In the genomic region with DNA sequence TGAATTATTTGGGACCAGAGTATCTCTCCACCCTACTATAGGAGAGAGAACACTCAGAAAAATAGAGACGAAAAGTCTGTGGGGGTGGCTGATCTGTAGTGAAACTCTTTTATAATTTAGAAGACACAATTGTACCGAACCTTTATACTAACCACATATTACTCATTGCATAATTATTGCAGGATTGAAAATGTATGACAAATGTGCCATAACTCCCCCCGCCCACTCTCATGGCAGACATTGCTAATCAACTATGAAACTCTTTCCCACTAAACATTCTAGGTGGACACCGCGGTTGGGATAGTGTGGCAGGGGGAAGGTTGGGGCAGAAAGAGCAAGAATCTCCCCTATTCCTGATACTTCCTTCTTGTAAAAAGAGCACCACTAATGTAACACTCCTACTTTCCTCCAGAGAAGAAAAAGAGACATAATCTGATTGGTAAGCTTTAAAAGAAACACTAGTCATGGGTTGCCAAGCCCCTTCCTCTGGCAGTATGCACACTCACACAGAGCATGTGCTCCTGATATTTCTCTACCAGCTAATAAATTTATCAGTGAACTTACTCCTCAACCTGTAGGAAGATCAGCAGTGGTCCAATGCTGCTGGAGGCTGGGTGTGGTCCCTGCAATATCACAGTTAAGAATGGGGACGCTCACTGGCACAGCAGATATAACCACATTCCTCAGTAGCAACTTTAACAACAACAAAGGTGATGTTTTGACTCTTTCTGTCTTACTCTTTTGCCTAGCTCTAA, we compare ENCODE assay signal across 10 cellular contexts. TPM values are rescaled to one million over a fixed set of nuclear protein-coding genes. Genes with fewer than 3 reads are reported as not detected.
DNase-seq lines count a peak whose midpoint lies in the region; ATAC-seq, FAIRE-seq and TF ChIP-seq lines count a peak whose summit lies in the region.
"Had no signal": no experiment of that assay in that cellular context is flagged by ENCODE, and none has a peak within 500 bp of the region (broad histone marks: within the 10 kb centered on the region; RNA-seq: fewer than 3 reads in every experiment).

No MANE protein-coding gene starts in this region.

- H3K9me2 ChIP-seq in PC-9 (ENCODE audit: insufficient read depth): no peaks in the 10 kb centered on the region; the same call in 1 of the 2 replicates

- H3F3A ChIP-seq in PC-9 (ENCODE audit: insufficient read depth, low read depth): no peaks in the 10 kb centered on the region

- H3K27me3 ChIP-seq in SJSA1 (replicated peaks) (no peaks in the 10 kb centered on the region), bronchial epithelial cell (ENCODE audit: control insufficient read depth, insufficient read depth, low read length) (no peaks in the 10 kb centered on the region), gastroesophageal sphincter (no peaks in the 10 kb centered on the region), PC-9 (ENCODE audit: insufficient read depth, low read depth) (no peaks in the 10 kb centered on the region)

- FAIRE-seq in bronchial epithelial cell (lab: Jason Lieb, UNC): no peak

- no peaks in the 10 kb centered on the region for H4K20me1 ChIP-seq in PC-9 (ENCODE audit: insufficient read depth)

- POLR2A ChIA-PET in PC-9 (lab: Charles Lee; ENCODE audit: unreplicated experiment): interaction anchor here (0.6 kb wide), 1 partner anchor 1599 kb away, joined by 4 read pairs; no protein-coding TSS in a partner anchor

- H3K4me1 Mint-ChIP-seq in stimulated activated memory B cell treated with anti-CD40 and anti-IgM and Interleukin-4, amounts not matched to agents 10 μg/mL and 1 μg/mL and 100 μg/mL, for 72 hours: peaks cover 24% of the 10 kb centered on the region

- peak; percentile 50 for ATAC-seq in stimulated activated memory B cell treated with anti-CD40 and anti-IgM and Interleukin-4, amounts not matched to agents 10 μg/mL and 1 μg/mL and 100 μg/mL, for 72 hours
- ATAC-seq in gastroesophageal sphincter: no peak

- DNase-seq in activated T-cell treated with anti-CD3 and anti-CD28 coated beads for 48 hours (ENCODE audit: low read depth) (peak; percentile 47), activated T-cell treated with anti-CD3 and anti-CD28 coated beads for 4 hours (no peak), SJSA1 (ENCODE audit: low read depth in 1 of 2, low spot score in 2 of 2) (no peak), bronchial epithelial cell (ENCODE audit: low read depth) (peak; percentile 77), GM19240 (ENCODE audit: insufficient read length, low spot score) (no peak), PC-9 (no peak)
- DNase-seq: foreskin melanocyte, NCI-H345 had no signal

- no peaks in the 10 kb centered on the region for H3K9me3 Mint-ChIP-seq in stimulated activated memory B cell treated with anti-CD40 and anti-IgM and Interleukin-4, amounts not matched to agents 10 μg/mL and 1 μg/mL and 100 μg/mL, for 72 hours

- H3K27ac ChIP-seq in SJSA1 (peak overlapping the region; percentile 13; the same call in 1 of the 2 replicates), gastroesophageal sphincter (no peak overlapping the region), PC-9 (no peak overlapping the region)

- no peaks in the 10 kb centered on the region for H3K27me3 Mint-ChIP-seq in stimulated activated memory B cell treated with anti-CD40 and anti-IgM and Interleukin-4, amounts not matched to agents 10 μg/mL and 1 μg/mL and 100 μg/mL, for 72 hours

- H3K9me3 ChIP-seq in SJSA1 (replicated peaks) (no peaks in the 10 kb centered on the region; the same call in 1 of the 2 replicates), gastroesophageal sphincter (no peaks in the 10 kb centered on the region), PC-9 (ENCODE audit: insufficient read depth, low read depth) (no peaks in the 10 kb centered on the region)

- peak overlapping the region; percentile 71 for H3K27ac Mint-ChIP-seq in stimulated activated memory B cell treated with anti-CD40 and anti-IgM and Interleukin-4, amounts not matched to agents 10 μg/mL and 1 μg/mL and 100 μg/mL, for 72 hours

- H3K4me3 ChIP-seq in SJSA1 (no peak overlapping the region), bronchial epithelial cell (ENCODE audit: low read depth, low read length) (no peak overlapping the region), gastroesophageal sphincter (no peak overlapping the region), PC-9 (no peak overlapping the region)

- H2AFZ ChIP-seq in PC-9: no peak overlapping the region

- TF ChIP-seq POLR2A in gastroesophageal sphincter (IDR thresholded peaks at IDR 0.05): no peak

- CTCF ChIA-PET in PC-9 (lab: Charles Lee): no interaction called here

- TF ChIP-seq CTCF in bronchial epithelial cell (IDR thresholded peaks at IDR 0.05; ENCODE audit: insufficient read depth, low read length, severe bottlenecking) (no peak), gastroesophageal sphincter (IDR thresholded peaks at IDR 0.05) (no peak), PC-9 (conservative IDR thresholded peaks at IDR 0.05) (no peak)

- no peak overlapping the region for H3K4me3 Mint-ChIP-seq in stimulated activated memory B cell treated with anti-CD40 and anti-IgM and Interleukin-4, amounts not matched to agents 10 μg/mL and 1 μg/mL and 100 μg/mL, for 72 hours

- H3K79me2 ChIP-seq in PC-9 (ENCODE audit: low read depth): no peaks in the 10 kb centered on the region

- peaks cover 5% of the 10 kb centered on the region for H3K36me3 Mint-ChIP-seq in stimulated activated memory B cell treated with anti-CD40 and anti-IgM and Interleukin-4, amounts not matched to agents 10 μg/mL and 1 μg/mL and 100 μg/mL, for 72 hours

- no peaks in the 10 kb centered on the region for H3K36me3 ChIP-seq in SJSA1
- no peaks in the 10 kb centered on the region for H3K36me3 ChIP-seq in bronchial epithelial cell (ENCODE audit: control insufficient read depth, insufficient read depth, low read length)
- no peaks in the 10 kb centered on the region for H3K36me3 ChIP-seq in gastroesophageal sphincter
- H3K36me3 ChIP-seq in PC-9 (ENCODE audit: low read depth): no peaks in the 10 kb centered on the region

- H3K4me1 ChIP-seq in SJSA1 (replicated peaks) (peaks cover 10% of the 10 kb centered on the region; the same call in 1 of the 2 replicates), gastroesophageal sphincter (no peaks in the 10 kb centered on the region), PC-9 (replicated peaks; ENCODE audit: insufficient read depth) (no peaks in the 10 kb centered on the region)

- BruUV-seq in PC-9 (replicated peaks; lab: Mats Ljungman, UMichigan): no TSS peak

- intact Hi-C loops in PC-9 (cut with micrococcal nuclease; ENCODE audit: unreplicated experiment): no loop called here

- WGBS in gastroesophageal sphincter (ENCODE audit: low coverage in 1 of 2), 2 donors: 94 to 95% methylated on average over 4 to 5 of the region's 6 CpGs

- no peak overlapping the region for H3K4me2 ChIP-seq in PC-9

- TF ChIP-seq EP300 in gastroesophageal sphincter (IDR thresholded peaks at IDR 0.05): no peak

RNA-seq across cellular contexts. Expression of a gene that starts 18.7 kb away (rescaled TPM):
- total RNA-seq in SJSA1 (2014; rRNA removed; shearing (Covaris generic)): 15.5 and 34.0 TPM in 2 replicates
- total RNA-seq in bronchial epithelial cell: 7.1 and 13.7 TPM in 2 replicates
- total RNA-seq in gastroesophageal sphincter: 10 to 100 TPM; 34.7 to 81.4 (median 62.5) TPM
- 7.4 and 8.5 TPM in 2 replicates for total RNA-seq in PC-9 (2021)

Comparison
In these comparisons a context has a peak if more than half of its experiments do, and no peak if none do; other contexts are left out.
1. DNase-seq: peak in activated T-cell treated with anti-CD3 and anti-CD28 coated beads for 48 hours (single experiment) and bronchial epithelial cell (single experiment); none in activated T-cell treated with anti-CD3 and anti-CD28 coated beads for 4 hours (single experiment), SJSA1 (0 of 2), GM19240 (single experiment) and PC-9 (0 of 2).